ENCODE assay signal across 21 cellular contexts in the genomic region with DNA sequence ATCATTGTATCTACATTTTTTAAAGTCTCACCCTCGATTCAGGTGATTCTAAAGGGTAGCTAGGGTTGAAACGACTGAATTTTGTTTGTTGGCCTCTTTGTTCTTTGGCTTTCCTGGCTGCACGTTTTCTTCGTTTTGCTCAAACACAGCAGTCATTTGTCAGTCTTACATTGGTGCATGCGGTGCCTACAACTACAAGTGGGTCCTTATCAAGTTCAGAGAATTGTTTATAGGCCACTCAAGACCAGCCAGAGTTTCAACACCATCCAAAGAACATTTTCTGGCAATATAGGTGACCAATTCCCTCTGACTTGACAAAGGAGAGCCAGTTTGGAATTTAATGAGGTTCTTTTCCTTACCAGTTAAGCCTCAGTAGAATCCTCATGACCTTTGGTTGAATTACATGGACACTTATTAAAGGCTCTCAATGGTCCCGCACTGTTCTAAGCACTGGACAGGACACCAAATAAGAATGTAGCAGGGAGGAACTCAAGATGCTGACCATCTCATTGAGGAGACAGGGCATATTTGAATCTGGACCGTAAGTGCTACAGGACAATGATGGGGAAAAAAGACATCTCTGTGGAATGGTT.
"Had no signal": no experiment of that assay in that cellular context is flagged by ENCODE, and none has a peak within 500 bp of the region (broad histone marks: within the 10 kb centered on the region; RNA-seq: fewer than 3 reads in every experiment).

No MANE protein-coding gene starts in this region.

- H3K4me1 Mint-ChIP-seq: activated naive CD4-positive, alpha-beta T cell treated with anti-CD3 and anti-CD28 coated beads, Interleukin-2, amount 50 U/mL, for 24 hours; central memory CD8-positive, alpha-beta T cell; memory B cell; natural killer cell; stimulated activated naive CD8-positive, alpha-beta T cell treated with anti-CD3 and anti-CD28 coated beads, Interleukin-15, amount 100 ng/mL, for 72 hours had no signal

- ATAC-seq: activated T-cell treated with anti-CD3 and anti-CD28 coated beads, Interleukin-2, amount 50 U/mL, for 4 hours; body of pancreas; effector memory CD8-positive, alpha-beta T cell; heart left ventricle; left colon; natural killer cell; sciatic nerve; stimulated activated naive CD8-positive, alpha-beta T cell treated with anti-CD3 and anti-CD28 coated beads, Interleukin-15, amount 100 ng/mL, for 72 hours had no signal

- H3K4me1 ChIP-seq: adrenal gland, testis, vagina had no signal

- H3K27me3 ChIP-seq: adrenal gland, body of pancreas, heart left ventricle, testis, vagina had no signal

- H3K27me3 Mint-ChIP-seq: activated CD4-positive, alpha-beta memory T cell treated with anti-CD3 and anti-CD28 coated beads for 36 hours; activated naive CD4-positive, alpha-beta T cell treated with anti-CD3 and anti-CD28 coated beads, Interleukin-2, amount 50 U/mL, for 24 hours; stimulated activated naive CD8-positive, alpha-beta T cell treated with anti-CD3 and anti-CD28 coated beads, Interleukin-15, amount 100 ng/mL, for 72 hours had no signal

- H3K27ac Mint-ChIP-seq: activated CD4-positive, alpha-beta memory T cell treated with anti-CD3 and anti-CD28 coated beads for 36 hours; activated naive CD4-positive, alpha-beta T cell treated with anti-CD3 and anti-CD28 coated beads, Interleukin-2, amount 50 U/mL, for 24 hours; effector memory CD8-positive, alpha-beta T cell; memory B cell; natural killer cell; stimulated activated naive CD8-positive, alpha-beta T cell treated with anti-CD3 and anti-CD28 coated beads, Interleukin-15, amount 100 ng/mL, for 72 hours had no signal

- DNase-seq: activated CD4-positive, alpha-beta memory T cell treated with anti-CD3 and anti-CD28 coated beads for 36 hours; activated CD4-positive, CD25-positive, alpha-beta regulatory T cell treated with anti-CD3 and anti-CD28 coated beads, Interleukin-2, amount 50 U/mL, for 72 hours; activated effector memory CD4-positive, alpha-beta T cell treated with Interleukin-2 at 50 U/mL for 16 hours; activated T-cell treated with anti-CD3 and anti-CD28 coated beads, Interleukin-2, amount 50 U/mL, for 4 hours; adrenal gland; body of pancreas; effector memory CD8-positive, alpha-beta T cell; foreskin melanocyte; heart left ventricle; left colon; natural killer cell; nucleus accumbens; stimulated activated naive CD8-positive, alpha-beta T cell treated with anti-CD3 and anti-CD28 coated beads, Interleukin-15, amount 100 ng/mL, for 72 hours; T1000; testis had no signal

- H3K4me3 ChIP-seq: adrenal gland, body of pancreas, heart left ventricle, SK-N-MC, testis, vagina had no signal

- H3K9me3 ChIP-seq: adrenal gland, body of pancreas, heart left ventricle, testis, vagina had no signal

- H3K4me3 Mint-ChIP-seq: activated CD4-positive, alpha-beta memory T cell treated with anti-CD3 and anti-CD28 coated beads for 36 hours; activated naive CD4-positive, alpha-beta T cell treated with anti-CD3 and anti-CD28 coated beads, Interleukin-2, amount 50 U/mL, for 24 hours; activated T-cell treated with anti-CD3 and anti-CD28 coated beads, Interleukin-2, amount 50 U/mL, for 4 hours; central memory CD8-positive, alpha-beta T cell; effector memory CD8-positive, alpha-beta T cell; memory B cell; natural killer cell; stimulated activated naive CD8-positive, alpha-beta T cell treated with anti-CD3 and anti-CD28 coated beads, Interleukin-15, amount 100 ng/mL, for 72 hours had no signal

- H3K36me3 ChIP-seq: adrenal gland, vagina had no signal

- H3K27ac ChIP-seq: adrenal gland, body of pancreas, SK-N-MC, testis, vagina had no signal

- H3K36me3 Mint-ChIP-seq: activated CD4-positive, alpha-beta memory T cell treated with anti-CD3 and anti-CD28 coated beads for 36 hours; natural killer cell had no signal

- H3K9me3 Mint-ChIP-seq: activated CD4-positive, alpha-beta memory T cell treated with anti-CD3 and anti-CD28 coated beads for 36 hours; activated naive CD4-positive, alpha-beta T cell treated with anti-CD3 and anti-CD28 coated beads, Interleukin-2, amount 50 U/mL, for 24 hours; activated T-cell treated with anti-CD3 and anti-CD28 coated beads, Interleukin-2, amount 50 U/mL, for 4 hours; central memory CD8-positive, alpha-beta T cell; effector memory CD8-positive, alpha-beta T cell; memory B cell; natural killer cell; stimulated activated naive CD8-positive, alpha-beta T cell treated with anti-CD3 and anti-CD28 coated beads, Interleukin-15, amount 100 ng/mL, for 72 hours had no signal
